ENCODE assay signal across 8 cellular contexts in genomic region chr13:110955072-110955503, GRCh38. TPM values are rescaled to one million over a fixed set of nuclear protein-coding genes. Genes with fewer than 3 reads are reported as not detected.
DNase-seq lines count a peak whose midpoint lies in the region; ATAC-seq, FAIRE-seq and TF ChIP-seq lines count a peak whose summit lies in the region.
"Not testable (repeated sequence)": the region's sequence is repeated elsewhere in the genome, so short reads cannot be mapped to it uniquely, and the experiment has no call there.

No MANE protein-coding gene starts in this region.

- not testable (repeated sequence) for TF ChIP-seq CTCF in astrocyte (IDR thresholded peaks at IDR 0.05; ENCODE audit: insufficient read depth, low read depth, low read length); osteoblast (IDR thresholded peaks at IDR 0.05; ENCODE audit: extremely low read depth, low read depth, low read length)

- not testable (repeated sequence) for H3K36me3 Mint-ChIP-seq in astrocyte (ENCODE audit: low read depth, unreplicated experiment)

- peak overlapping the region; percentile 69 for H3K9ac ChIP-seq in astrocyte (ENCODE audit: low read length)

- H4K20me1 ChIP-seq in astrocyte (ENCODE audit: insufficient read depth, low read length); osteoblast (ENCODE audit: insufficient read depth, low read length): not testable (repeated sequence)

- H3K4me3 Mint-ChIP-seq in astrocyte (ENCODE audit: unreplicated experiment), result peak overlapping the region; percentile 45

- in situ Hi-C loops in Caki2 (cut with HindIII; ENCODE audit: low pct_unique_long_range_greater_than_20kb, low sequenced_read_pairs), result not testable (repeated sequence)

- not testable (repeated sequence) for H3K9me3 Mint-ChIP-seq in astrocyte (ENCODE audit: unreplicated experiment)

- H2AFZ ChIP-seq in astrocyte (ENCODE audit: low read depth, low read length), result not testable (repeated sequence)
- peak overlapping the region; percentile 78 for H2AFZ ChIP-seq in osteoblast (ENCODE audit: low read length)

- H3K4me1 Mint-ChIP-seq in astrocyte (ENCODE audit: low read depth, unreplicated experiment), result peaks cover 25% of the 10 kb centered on the region

- H3K27ac ChIP-seq in astrocyte (ENCODE audit: low read depth, low read length), result peak overlapping the region; percentile 88
- H3K27ac ChIP-seq in osteoblast (ENCODE audit: low read depth, low read length), result peak overlapping the region; percentile 76

- H3K4me3 ChIP-seq in astrocyte (ENCODE audit: insufficient read depth, low read depth, low read length); osteoblast (ENCODE audit: insufficient read depth, low read length): not testable (repeated sequence)

- FAIRE-seq in astrocyte (lab: Jason Lieb, UNC), result peak; percentile 96

- not testable (repeated sequence) for H3K27me3 Mint-ChIP-seq in astrocyte (ENCODE audit: low read depth, unreplicated experiment)

- H3K4me2 ChIP-seq in astrocyte (ENCODE audit: low read length), result peak overlapping the region; percentile 16
- peak overlapping the region; percentile 39 for H3K4me2 ChIP-seq in osteoblast (ENCODE audit: insufficient read depth, low read length)

- not testable (repeated sequence) for H3K27me3 ChIP-seq in astrocyte (ENCODE audit: insufficient read depth, low read length); osteoblast (ENCODE audit: insufficient read depth, low read length)

- peak; percentile 92 for DNase-seq in Caki2 (ENCODE audit: low read depth)
- peak; percentile 74 for DNase-seq in HS-27A (ENCODE audit: low read depth)
- peak; percentile 29 for DNase-seq in SK-N-DZ (ENCODE audit: low spot score)
- DNase-seq in astrocyte (ENCODE audit: low read depth), result peak; percentile 90
- peak; percentile 97 for DNase-seq in glomerular visceral epithelial cell (ENCODE audit: extremely low spot score)
- DNase-seq in osteoblast (ENCODE audit: insufficient read length, low spot score, missing footprints), result peak; percentile 94
- DNase-seq in stromal cell of bone marrow (ENCODE audit: low read depth), result peak; percentile 89

- H3K79me2 ChIP-seq in astrocyte (ENCODE audit: insufficient read depth, low read length); osteoblast (ENCODE audit: insufficient read depth, low read length): not testable (repeated sequence)

- H3K27ac Mint-ChIP-seq in astrocyte (ENCODE audit: unreplicated experiment), result peak overlapping the region; percentile 96

- ATAC-seq in GM21723 (IDR thresholded peaks at IDR 0.05; ENCODE audit: unreplicated experiment), result peak; percentile 72

- H3K4me1 ChIP-seq in astrocyte (ENCODE audit: insufficient read depth, low read length); osteoblast (ENCODE audit: insufficient read depth, low read length): not testable (repeated sequence)

- not testable (repeated sequence) for H3K36me3 ChIP-seq in astrocyte (ENCODE audit: insufficient read depth, low read length); osteoblast (ENCODE audit: insufficient read depth, low read length)

- not testable (repeated sequence) for H3K9me3 ChIP-seq in astrocyte (ENCODE audit: insufficient read depth, low read depth, low read length); osteoblast (ENCODE audit: low read depth, low read length)

RNA-seq across cellular contexts. Expression of gene ANKRD10, which starts 40.2 kb away (rescaled TPM):
- total RNA-seq in Caki2 (2014; rRNA removed; shearing (Covaris generic); ENCODE audit: low replicate concordance), result 36.1 and 53.3 TPM in 2 replicates
- 103 and 125 TPM in 2 replicates for polyA plus RNA-seq in SK-N-DZ (2014; cell fraction: cytosol; rRNA removed)
- 331 and 363 TPM in 2 replicates for polyA plus RNA-seq in SK-N-DZ (2014; cell fraction: nucleus; rRNA removed)
- 118 and 157 TPM in 2 replicates for total RNA-seq in astrocyte
- total RNA-seq in osteoblast, result 128 and 156 TPM in 2 replicates

Comparison
In these comparisons a context has a peak if more than half of its experiments do, and no peak if none do; other contexts are left out.
1. DNase-seq: peak in every context shown above with its lines; median percentile 97 in glomerular visceral epithelial cell; 94 in osteoblast; 92 in Caki2; 90 in astrocyte; 89 in stromal cell of bone marrow; 74 in HS-27A; 29 in SK-N-DZ.